Comparison of ENCODE assay signal across 24 cellular contexts in the genomic region with DNA sequence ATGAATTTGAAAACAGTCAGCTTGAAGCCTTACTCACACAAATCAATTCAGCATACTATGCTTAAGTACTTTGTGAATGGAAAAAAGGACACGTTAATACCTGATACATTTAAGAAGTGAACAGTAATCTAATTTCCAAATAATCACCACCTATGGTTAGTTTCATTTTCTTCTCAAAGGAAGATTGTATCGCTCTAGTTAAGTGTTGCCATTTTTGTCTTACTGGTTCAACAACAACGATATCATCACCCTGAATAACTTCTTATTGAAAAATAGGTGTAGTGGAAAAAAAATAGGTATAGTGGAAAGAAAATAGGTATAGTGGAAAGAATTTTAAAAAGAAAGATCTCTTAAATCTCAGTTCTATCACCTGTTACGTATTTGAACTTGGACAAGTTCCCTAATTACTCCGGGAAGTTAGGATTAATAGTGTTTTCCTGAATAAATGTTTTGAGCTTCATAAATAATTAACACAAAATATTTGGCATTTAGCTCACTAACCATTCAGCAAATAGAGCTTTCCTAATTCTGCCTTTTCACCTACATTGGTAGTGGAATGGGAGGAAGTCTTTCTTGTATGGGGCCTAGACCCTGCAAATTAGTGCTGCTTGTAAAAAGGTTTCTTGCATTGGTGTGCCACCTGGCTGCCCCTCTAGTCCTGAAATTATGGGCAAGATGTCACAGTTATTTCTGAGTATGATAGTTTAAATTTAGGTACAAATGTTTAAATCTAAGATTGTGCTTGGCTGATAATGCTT.
"Had no signal": no experiment of that assay in that cellular context is flagged by ENCODE, and none has a peak within 500 bp of the region (broad histone marks: within the 10 kb centered on the region; RNA-seq: fewer than 3 reads in every experiment).

No MANE protein-coding gene starts in this region.

- H3K27me3 ChIP-seq: colonic mucosa, esophagus squamous epithelium, heart right ventricle, right atrium auricular region, sigmoid colon, stomach, thyroid gland, vagina had no signal

- H3K36me3 ChIP-seq: colonic mucosa, esophagus squamous epithelium, heart right ventricle, left ventricle myocardium inferior, lower lobe of right lung, right atrium auricular region, sigmoid colon, stomach, thyroid gland, vagina had no signal

- H3K4me3 ChIP-seq: colonic mucosa, esophagus squamous epithelium, heart right ventricle, left ventricle myocardium inferior, lower lobe of right lung, right atrium auricular region, sigmoid colon, stomach, thyroid gland, vagina had no signal

- H3K9me3 ChIP-seq: colonic mucosa, esophagus squamous epithelium, lower lobe of right lung, right atrium auricular region, sigmoid colon, stomach, thyroid gland, vagina had no signal

- H3K4me1 ChIP-seq: colonic mucosa, esophagus squamous epithelium, heart right ventricle, left ventricle myocardium inferior, lower lobe of right lung, parathyroid adenoma, right atrium auricular region, sigmoid colon, stomach, thyroid gland, vagina had no signal

- ATAC-seq: heart right ventricle; left cardiac atrium; lower lobe of right lung; natural killer cell; stimulated activated effector memory CD8-positive, alpha-beta T cell treated with anti-CD3 and anti-CD28 coated beads, Interleukin-12 subunit alpha, Interleukin-12 subunit beta, amount 100 ng/mL, for 72 hours had no signal

- DNase-seq: colonic mucosa; effector CD8-positive, alpha-beta T cell; erythroblast; esophagus squamous epithelium; foreskin melanocyte; glutamatergic neuron; heart right ventricle; hippocampal formation; left cardiac atrium; left ventricle myocardium inferior; lower lobe of right lung; natural killer cell; occipital lobe; sigmoid colon; stimulated activated CD4-positive, alpha-beta T cell treated with anti-CD3 and anti-CD28 coated beads, Interleukin-2, amount 100 ng/mL, for 24 hours; stimulated activated CD4-positive, alpha-beta T cell treated with anti-CD3 and anti-CD28 coated beads, Interleukin-4, amount 100 ng/mL, for 24 hours; stimulated activated naive CD4-positive, alpha-beta T cell treated with Interleukin-2 at 50 U/mL for 16 hours; stomach; thyroid gland; trophoblast cell had no signal

- H3K27ac ChIP-seq: colonic mucosa, esophagus squamous epithelium, heart right ventricle, left ventricle myocardium inferior, lower lobe of right lung, parathyroid adenoma, right atrium auricular region, sigmoid colon, stomach, thyroid gland, vagina had no signal
